In genomic region chr4:6225469-6225868, GRCh38 we compare ENCODE assay signal across 8 cellular contexts. TPM values are rescaled to one million over a fixed set of nuclear protein-coding genes. Genes with fewer than 3 reads are reported as not detected.
DNase-seq lines count a peak whose midpoint lies in the region; ATAC-seq, FAIRE-seq and TF ChIP-seq lines count a peak whose summit lies in the region.

No MANE protein-coding gene starts in this region.

- BruUV-seq in HepG2 (replicated peaks; lab: Mats Ljungman, UMichigan) = no TSS peak

- in situ Hi-C loops in HepG2 (cut with HindIII; ENCODE audit: extremely low pct_ligation_motif_present, low pct_unique_long_range_greater_than_20kb) = loop anchor here (25.0 kb wide), 1 partner anchor 337 kb away; no protein-coding TSS in a partner anchor

- H3K79me2 ChIP-seq in HepG2 (ENCODE audit: insufficient read depth, low read length) = no peaks in the 10 kb centered on the region

- H3K27ac ChIP-seq in HepG2 (ENCODE audit: extremely low read length, insufficient read depth, low read length) = no peak overlapping the region

- FAIRE-seq in HepG2 (lab: Jason Lieb, UNC) = no peak

- no peaks in the 10 kb centered on the region for H3K4me1 ChIP-seq in HepG2 (ENCODE audit: insufficient read depth, low read length)

- TF ChIP-seq RAD21 in HepG2 (CRISPR knock-in tag; IDR thresholded peaks at IDR 0.05) = no peak

- WGBS in HepG2 (ENCODE audit: low lambda C conversion rate) = 40% methylated on average over 5 of the region's 7 CpGs

- H3K27me3 ChIP-seq in HepG2 (ENCODE audit: control insufficient read depth in 1 of 2, insufficient read depth in 2 of 2, low read length in 2 of 2) = peaks cover under 1 to 1% of the 10 kb centered on the region in 2 experiments; a peak in 1 of 5 replicates

- CTCF ChIA-PET in HepG2 (lab: Yijun Ruan, JAX; ENCODE audit: low intra/inter-chr PET ratio, low total read pairs) = no interaction called here

- no peak for TF ChIP-seq CTCF in HepG2 (CRISPR knock-in tag; IDR thresholded peaks at IDR 0.05)

- H4K20me1 ChIP-seq in HepG2 (ENCODE audit: insufficient read depth, low read length) = no peaks in the 10 kb centered on the region

- H3K9me3 ChIP-seq in HepG2 (ENCODE audit: low read length) = no peaks in the 10 kb centered on the region

- H3K4me3 ChIP-seq in HepG2 (replicated peaks in 1 of 3; ENCODE audit: insufficient read depth in 1 of 3, low read depth in 2 of 3, low read length in 3 of 3) = no peak overlapping the region

- POLR2A ChIA-PET in HepG2 (lab: Yijun Ruan, JAX) = no interaction called here

- peak; percentile 11 for DNase-seq in D341Med (ENCODE audit: low spot score)
- peak; percentile 57 for DNase-seq in HuH-7 (ENCODE audit: low spot score)
- peak; percentile 13 for DNase-seq in amniotic epithelial cell (ENCODE audit: low read depth)
- no peak for DNase-seq in HepG2 (ENCODE audit: low spot score)
- no peak for DNase-seq in NK-92 treated with Interleukin-12 subunit alpha and Interleukin-12 subunit beta, amount 100 ng/mL, for 24 hours (lab: John Stamatoyannopoulos, UW)
- no peak for DNase-seq in kidney glomerular epithelial cell (lab: John Stamatoyannopoulos, UW)

- ATAC-seq in HepG2 (peak; percentile 57; the same call in 2 of the 3 replicates), HG03025 (IDR thresholded peaks at IDR 0.05; ENCODE audit: low FRiP score, unreplicated experiment) (no peak), HG02938 (IDR thresholded peaks at IDR 0.05; ENCODE audit: unreplicated experiment) (no peak)

- no peak overlapping the region for H3K4me2 ChIP-seq in HepG2 (ENCODE audit: low read depth, low read length)

- H3K36me3 ChIP-seq in HepG2 (replicated peaks in 1 of 2; ENCODE audit: control insufficient read depth in 1 of 2, insufficient read depth in 2 of 2, low read length in 2 of 2) = no peaks in the 10 kb centered on the region

- TF ChIP-seq EP300 in HepG2 (IDR thresholded peaks at IDR 0.05; ENCODE audit: low read depth in 2 of 2, low read length in 2 of 2) (no peak), HepG2 (CRISPR knock-in tag; IDR thresholded peaks at IDR 0.05; ENCODE audit: borderline replicate concordance) (no peak)

- intact Hi-C loops in HepG2 (cut with micrococcal nuclease; ENCODE audit: unreplicated experiment) = no loop called here

- H2AFZ ChIP-seq in HepG2 (ENCODE audit: low read length) = no peak overlapping the region

- no peak overlapping the region for H3K9ac ChIP-seq in HepG2 (ENCODE audit: insufficient read depth, low read depth, low read length)

- no peak for TF ChIP-seq POLR2A in HepG2 (IDR thresholded peaks at IDR 0.05; ENCODE audit: insufficient read depth in 1 of 2, low read depth in 2 of 2, low read length in 2 of 2)

TF ChIP-seq in HepG2, 621 proteins besides CTCF, POLR2A, EP300 and RAD21:
- TF ChIP-seq BORCS8-MEF2B (CRISPR knock-in tag; IDR thresholded peaks at IDR 0.05) (0 out of 2 replicates have a peak, but pooled peaks have one; percentile 27), ATF7 (IDR thresholded peaks at IDR 0.05) (no peak), ATF7 (CRISPR knock-in tag; IDR thresholded peaks at IDR 0.05) (no peak), WIZ (CRISPR knock-in tag; IDR thresholded peaks at IDR 0.05) (peak; percentile 31; the same call in 1 of the 2 replicates), MIER2 (CRISPR knock-in tag; IDR thresholded peaks at IDR 0.05) (peak; percentile 95), ZNF326 (CRISPR knock-in tag; IDR thresholded peaks at IDR 0.05; ENCODE audit: borderline replicate concordance) (no peak), EHMT2 (IDR thresholded peaks at IDR 0.05; ENCODE audit: borderline replicate concordance, low read depth, low read length) (peak; percentile 87; the same call in 1 of the 2 replicates), REST (IDR thresholded peaks at IDR 0.05; ENCODE audit: borderline replicate concordance in 1 of 2, low read depth in 1 of 2, low read length in 2 of 2) (peak; percentile 70 to 95), SNAI1 (CRISPR knock-in tag; IDR thresholded peaks at IDR 0.05; ENCODE audit: borderline replicate concordance) (no peak)

RNA-seq across cellular contexts. Expression of gene JAKMIP1, which starts 25.1 kb away (rescaled TPM):
- not detected in 2 replicates for total RNA-seq in HepG2 (2016; rRNA removed; fragmentation: Illumina TruSeq; extraction: Trizol)
- total RNA-seq in HepG2 (2016; cell fraction: cytosol; rRNA removed; fragmentation: Illumina TruSeq; extraction: Trizol; ENCODE audit: low read depth) = not detected in 2 replicates
- not detected in 2 replicates for total RNA-seq in HepG2 (2016; cell fraction: insoluble cytoplasmic fraction; rRNA removed; fragmentation: Illumina TruSeq; extraction: Trizol)
- total RNA-seq in HepG2 (2016; cell fraction: membrane; rRNA removed; fragmentation: Illumina TruSeq; extraction: Trizol) = not detected in 2 replicates
- total RNA-seq in HepG2 (2016; cell fraction: nucleus; rRNA removed; fragmentation: Illumina TruSeq; extraction: Trizol) = not detected in 2 replicates
- not detected in 2 replicates for polyA plus RNA-seq in HepG2 (2011; rRNA removed)
- not detected in 2 replicates for polyA plus RNA-seq in HepG2 (2011; cell fraction: cytosol; rRNA removed)
- not detected in 2 replicates for polyA plus RNA-seq in HepG2 (2011; cell fraction: nucleus; rRNA removed)
- polyA plus RNA-seq in HepG2 (2012) = not detected in 2 replicates
- polyA plus RNA-seq in HepG2 (2016; cell fraction: cytosol; fragmentation: Illumina TruSeq; extraction: Trizol; ENCODE audit: low read depth) = not detected in 2 replicates
- polyA plus RNA-seq in HepG2 (2016; cell fraction: insoluble cytoplasmic fraction; fragmentation: Illumina TruSeq; extraction: Trizol; ENCODE audit: low read depth) = not detected in 2 replicates
- polyA plus RNA-seq in HepG2 (2016; cell fraction: membrane; fragmentation: Illumina TruSeq; extraction: Trizol; ENCODE audit: low read depth) = not detected in 2 replicates
- not detected in 2 replicates for polyA plus RNA-seq in HepG2 (2016; cell fraction: nucleus; fragmentation: Illumina TruSeq; extraction: Trizol; ENCODE audit: insufficient read depth, low read depth)
- not detected in 2 replicates for polyA minus RNA-seq in HepG2 (2011; rRNA and poly(A)+ RNA removed; ENCODE audit: low replicate concordance)
- not detected in 2 replicates for polyA minus RNA-seq in HepG2 (2011; cell fraction: cytosol; rRNA and poly(A)+ RNA removed)
- polyA minus RNA-seq in HepG2 (2011; cell fraction: nucleus; rRNA and poly(A)+ RNA removed) = not detected in 2 replicates

RNA-seq across cellular contexts. Expression of gene WFS1, which starts 44.2 kb away (rescaled TPM):
- total RNA-seq in HepG2 (2016; rRNA removed; fragmentation: Illumina TruSeq; extraction: Trizol) = 19.8 and 39.1 TPM in 2 replicates
- total RNA-seq in HepG2 (2016; cell fraction: cytosol; rRNA removed; fragmentation: Illumina TruSeq; extraction: Trizol; ENCODE audit: low read depth) = 3.7 and 4.2 TPM in 2 replicates
- total RNA-seq in HepG2 (2016; cell fraction: insoluble cytoplasmic fraction; rRNA removed; fragmentation: Illumina TruSeq; extraction: Trizol) = 18.3 and 41.8 TPM in 2 replicates
- total RNA-seq in HepG2 (2016; cell fraction: membrane; rRNA removed; fragmentation: Illumina TruSeq; extraction: Trizol) = 10.5 and 10.8 TPM in 2 replicates
- total RNA-seq in HepG2 (2016; cell fraction: nucleus; rRNA removed; fragmentation: Illumina TruSeq; extraction: Trizol) = 47.7 and 59.7 TPM in 2 replicates
- 42.2 and 49.6 TPM in 2 replicates for polyA plus RNA-seq in HepG2 (2011; rRNA removed)
- polyA plus RNA-seq in HepG2 (2011; cell fraction: cytosol; rRNA removed) = 23.5 and 32.3 TPM in 2 replicates
- 121 and 179 TPM in 2 replicates for polyA plus RNA-seq in HepG2 (2011; cell fraction: nucleus; rRNA removed)
- 24.0 and 38.1 TPM in 2 replicates for polyA plus RNA-seq in HepG2 (2012)
- polyA plus RNA-seq in HepG2 (2016; cell fraction: cytosol; fragmentation: Illumina TruSeq; extraction: Trizol; ENCODE audit: low read depth) = 3.2 and 3.4 TPM in 2 replicates
- polyA plus RNA-seq in HepG2 (2016; cell fraction: insoluble cytoplasmic fraction; fragmentation: Illumina TruSeq; extraction: Trizol; ENCODE audit: low read depth) = 16.0 and 21.6 TPM in 2 replicates
- 4.5 and 5.6 TPM in 2 replicates for polyA plus RNA-seq in HepG2 (2016; cell fraction: membrane; fragmentation: Illumina TruSeq; extraction: Trizol; ENCODE audit: low read depth)
- polyA plus RNA-seq in HepG2 (2016; cell fraction: nucleus; fragmentation: Illumina TruSeq; extraction: Trizol; ENCODE audit: insufficient read depth, low read depth) = 86.7 and 90.9 TPM in 2 replicates
- 10.6 and 128 TPM in 2 replicates for polyA minus RNA-seq in HepG2 (2011; rRNA and poly(A)+ RNA removed; ENCODE audit: low replicate concordance)
- 36.4 and 40.3 TPM in 2 replicates for polyA minus RNA-seq in HepG2 (2011; cell fraction: cytosol; rRNA and poly(A)+ RNA removed)
- polyA minus RNA-seq in HepG2 (2011; cell fraction: nucleus; rRNA and poly(A)+ RNA removed) = 19.9 and 27.0 TPM in 2 replicates

Comparison
In these comparisons a context has a peak if more than half of its experiments do, and no peak if none do; other contexts are left out.
1. DNase-seq: peak in D341Med (single experiment), HuH-7 (single experiment) and amniotic epithelial cell (single experiment); none in HepG2 (single experiment), NK-92 treated with Interleukin-12 subunit alpha and Interleukin-12 subunit beta, amount 100 ng/mL, for 24 hours (single experiment) and kidney glomerular epithelial cell (single experiment).